34 cellular contexts compared by ENCODE assay signal in the genomic region with DNA sequence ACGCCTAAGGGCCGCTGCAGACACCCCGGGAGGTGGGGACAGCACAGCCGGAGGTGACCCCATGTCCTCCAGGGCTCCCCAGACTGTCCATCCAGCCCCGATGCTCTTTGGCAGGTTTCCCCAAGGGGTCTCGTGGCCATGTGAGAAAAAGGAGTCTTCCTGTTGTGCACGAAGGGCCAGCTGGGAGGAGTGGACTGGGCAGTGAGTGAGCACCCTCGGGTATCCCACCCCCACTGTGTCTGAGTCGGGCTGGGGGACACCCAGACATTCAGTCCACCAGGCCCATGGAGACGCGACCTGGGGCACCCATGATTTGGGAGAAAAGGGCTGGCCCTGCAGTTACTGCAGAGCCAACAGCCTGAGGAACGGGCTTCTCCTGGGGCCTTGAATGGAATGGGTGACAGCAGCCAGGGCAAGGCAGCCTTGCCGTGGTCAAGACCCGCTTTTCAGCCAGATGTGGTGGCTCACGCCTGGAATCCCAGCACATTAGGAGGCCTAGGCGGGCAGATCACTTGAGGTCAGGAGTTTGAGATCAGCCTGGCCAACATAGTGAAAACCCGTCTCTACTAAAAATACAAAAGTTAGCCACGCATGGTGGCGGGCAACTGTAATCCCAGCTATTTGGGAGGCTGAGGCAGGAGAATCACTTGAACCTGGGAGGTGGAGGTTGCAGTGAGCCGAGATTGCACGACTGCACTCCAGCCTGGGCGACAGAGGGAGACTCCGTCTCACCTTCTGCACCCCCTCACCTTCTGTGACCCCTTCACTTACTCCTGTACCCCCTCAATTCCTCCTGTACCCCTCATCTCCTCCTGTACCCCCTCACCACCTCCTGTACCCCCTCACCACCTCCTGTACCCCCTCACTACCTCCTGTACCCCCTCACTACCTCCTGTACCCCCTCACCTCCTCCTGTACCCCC. TPM values are rescaled to one million over a fixed set of nuclear protein-coding genes. Genes with fewer than 3 reads are reported as not detected.
DNase-seq lines count a peak whose midpoint lies in the region; ATAC-seq and TF ChIP-seq lines count a peak whose summit lies in the region.
"Had no signal": no experiment of that assay in that cellular context is flagged by ENCODE, and none has a peak within 500 bp of the region (broad histone marks: within the 10 kb centered on the region; RNA-seq: fewer than 3 reads in every experiment).

No MANE protein-coding gene starts in this region.

- H3K9me3 ChIP-seq in colonic mucosa = no peaks in the 10 kb centered on the region
- H3K9me3 ChIP-seq in mucosa of rectum (ENCODE audit: control insufficient read depth in 2 of 2, low read length in 2 of 2) = no peaks in the 10 kb centered on the region
- no peaks in the 10 kb centered on the region for H3K9me3 ChIP-seq in aorta (ENCODE audit: control insufficient read depth, low read length)
- H3K9me3 ChIP-seq: gastrocnemius medialis had no signal

- H3K27me3 ChIP-seq in colonic mucosa = no peaks in the 10 kb centered on the region
- H3K27me3 ChIP-seq in mucosa of rectum (ENCODE audit: control insufficient read depth in 2 of 2, insufficient read depth in 2 of 2, low read length in 2 of 2) = no peaks in the 10 kb centered on the region
- no peaks in the 10 kb centered on the region for H3K27me3 ChIP-seq in aorta (ENCODE audit: control insufficient read depth in 1 of 2, insufficient read depth in 2 of 2, low read length in 1 of 2)
- H3K27me3 ChIP-seq: brain microvascular endothelial cell, dorsolateral prefrontal cortex, gastrocnemius medialis had no signal

- DNase-seq in activated naive CD4-positive, alpha-beta T cell treated with anti-CD3 and anti-CD28 coated beads, Interleukin-2, amount 50 U/mL, for 72 hours (ENCODE audit: low spot score in 2 of 2) = no peak
- no peak for DNase-seq in activated naive CD4-positive, alpha-beta T cell treated with anti-CD3 and anti-CD28 coated beads, Interleukin-2, amount 10 ng/mL, durations not matched to agents 7 days and 5 days
- DNase-seq in colonic mucosa (peak; percentile 30), aorta (peak in 1 of 2 donors; percentile 36), erythroblast (lab: John Stamatoyannopoulos, UW) (no peak), NOMO-1 (lab: John Stamatoyannopoulos, UW; ENCODE audit: unreplicated experiment in 2 of 2) (no peak), NCI-H1092 treated with DMSO at 0.1 percent for 48 hours (lab: John Stamatoyannopoulos, UW) (no peak)
- DNase-seq: activated CD8-positive, alpha-beta memory T cell treated with anti-CD3 and anti-CD28 coated beads, Interleukin-2, amount 50 U/mL, for 48 hours; activated CD8-positive, alpha-beta T cell treated with anti-CD3 and anti-CD28 coated beads for 36 hours; activated naive CD4-positive, alpha-beta T cell treated with anti-CD3 and anti-CD28 coated beads, Interleukin-2, amount 50 U/mL, for 16 hours; amniotic stem cell; brain microvascular endothelial cell; CD4-positive, CD25-positive, alpha-beta regulatory T cell; cerebellar nuclear complex; dorsolateral prefrontal cortex; gastrocnemius medialis; Karpas-422; kidney glomerular epithelial cell; NCI-H1436; NCI-H2081 treated with DMSO at 0.1 percent for 48 hours; NCI-H2227 treated with DMSO at 0.1 percent for 48 hours; stimulated activated CD4-positive, alpha-beta T cell treated with anti-CD3 and anti-CD28 coated beads, Interleukin-12 subunit alpha, Interleukin-12 subunit beta, amount 100 ng/mL, for 4 hours; stimulated activated CD4-positive, alpha-beta T cell treated with anti-CD3 and anti-CD28 coated beads, Interleukin-2, amount 100 ng/mL, for 48 hours; T-helper 9 cell; trophoblast cell had no signal

- CTCF ChIA-PET in activated naive CD4-positive, alpha-beta T cell treated with anti-CD3 and anti-CD28 coated beads, Interleukin-2, amount 10 ng/mL, durations not matched to agents 7 days and 5 days (lab: Charles Lee) = no interaction called here

- peaks cover 8% of the 10 kb centered on the region for H3K4me1 ChIP-seq in colonic mucosa
- peaks cover 11 to 20% of the 10 kb centered on the region in 2 donors for H3K4me1 ChIP-seq in mucosa of rectum (ENCODE audit: control insufficient read depth in 2 of 2, insufficient read depth in 2 of 2, low read length in 2 of 2)
- H3K4me1 ChIP-seq in aorta (ENCODE audit: control insufficient read depth in 1 of 2, insufficient read depth in 2 of 2, low read length in 2 of 2) = no peaks in the 10 kb centered on the region
- H3K4me1 ChIP-seq: gastrocnemius medialis, parathyroid adenoma had no signal

- H3K36me3 ChIP-seq in colonic mucosa (no peaks in the 10 kb centered on the region), mucosa of rectum (ENCODE audit: control insufficient read depth in 2 of 2, insufficient read depth in 2 of 2, low read length in 2 of 2) (peaks cover 3 to 4% of the 10 kb centered on the region in 2 donors), aorta (ENCODE audit: control insufficient read depth in 1 of 2, insufficient read depth in 2 of 2, low read length in 1 of 2) (no peaks in the 10 kb centered on the region)

- H3K9ac ChIP-seq in colonic mucosa (ENCODE audit: low read depth in 2 of 2, low read length in 2 of 2) (peak overlapping the region in 1 of 2 donors; percentile 68), mucosa of rectum (ENCODE audit: low read depth in 1 of 2, low read length in 2 of 2) (peak overlapping the region; percentile 44 to 56)
- H3K9ac ChIP-seq: parathyroid adenoma had no signal

- no peaks in the 10 kb centered on the region for H3K27me3 Mint-ChIP-seq in activated naive CD4-positive, alpha-beta T cell treated with anti-CD3 and anti-CD28 coated beads, Interleukin-2, amount 10 ng/mL, durations not matched to agents 7 days and 5 days
- H3K27me3 Mint-ChIP-seq: activated CD8-positive, alpha-beta T cell treated with anti-CD3 and anti-CD28 coated beads for 36 hours; activated T-helper 17 cell treated with anti-CD3 and anti-CD28 coated beads, Interleukin-2, amount 50 U/mL, for 72 hours; CD4-positive, CD25-positive, alpha-beta regulatory T cell had no signal

- H3K4me3 ChIP-seq in colonic mucosa (no peak overlapping the region), mucosa of rectum (ENCODE audit: low read length in 2 of 2) (peak overlapping the region; percentile 21 to 59), aorta (ENCODE audit: low read length in 2 of 2) (no peak overlapping the region)
- H3K4me3 ChIP-seq: dorsolateral prefrontal cortex, gastrocnemius medialis had no signal

- intact Hi-C loops in colonic mucosa (cut with DNase I) (no loop called here), aorta (cut with DNase I) (no loop called here)

- peak overlapping the region; percentile 42 to 55 for H3K27ac Mint-ChIP-seq in activated naive CD4-positive, alpha-beta T cell treated with anti-CD3 and anti-CD28 coated beads, Interleukin-2, amount 50 U/mL, for 72 hours
- no peak overlapping the region for H3K27ac Mint-ChIP-seq in activated naive CD4-positive, alpha-beta T cell treated with anti-CD3 and anti-CD28 coated beads, Interleukin-2, amount 10 ng/mL, durations not matched to agents 7 days and 5 days
- H3K27ac Mint-ChIP-seq: activated CD8-positive, alpha-beta T cell treated with anti-CD3 and anti-CD28 coated beads for 36 hours; activated T-helper 17 cell treated with anti-CD3 and anti-CD28 coated beads, Interleukin-2, amount 50 U/mL, for 72 hours; CD4-positive, CD25-positive, alpha-beta regulatory T cell had no signal

- no peak for TF ChIP-seq POLR2A in erythroblast (IDR thresholded peaks at IDR 0.05; ENCODE audit: low read length)

- H3K4me1 Mint-ChIP-seq in activated naive CD4-positive, alpha-beta T cell treated with anti-CD3 and anti-CD28 coated beads, Interleukin-2, amount 10 ng/mL, durations not matched to agents 7 days and 5 days = no peaks in the 10 kb centered on the region
- H3K4me1 Mint-ChIP-seq: activated T-helper 17 cell treated with anti-CD3 and anti-CD28 coated beads, Interleukin-2, amount 50 U/mL, for 72 hours; CD4-positive, CD25-positive, alpha-beta regulatory T cell had no signal

- H3K27ac ChIP-seq in colonic mucosa = peak overlapping the region; percentile 76
- H3K27ac ChIP-seq in mucosa of rectum (ENCODE audit: low read depth in 2 of 2, low read length in 2 of 2) = peak overlapping the region; percentile 70 to 75
- no peak overlapping the region for H3K27ac ChIP-seq in aorta (ENCODE audit: low read depth in 1 of 2, low read length in 2 of 2)
- H3K27ac ChIP-seq: brain microvascular endothelial cell, dorsolateral prefrontal cortex, gastrocnemius medialis, parathyroid adenoma had no signal

- H3K9me3 Mint-ChIP-seq in activated naive CD4-positive, alpha-beta T cell treated with anti-CD3 and anti-CD28 coated beads, Interleukin-2, amount 50 U/mL, for 72 hours = no peaks in the 10 kb centered on the region
- no peaks in the 10 kb centered on the region for H3K9me3 Mint-ChIP-seq in activated naive CD4-positive, alpha-beta T cell treated with anti-CD3 and anti-CD28 coated beads, Interleukin-2, amount 10 ng/mL, durations not matched to agents 7 days and 5 days
- H3K9me3 Mint-ChIP-seq: activated CD8-positive, alpha-beta T cell treated with anti-CD3 and anti-CD28 coated beads for 36 hours; activated T-helper 17 cell treated with anti-CD3 and anti-CD28 coated beads, Interleukin-2, amount 50 U/mL, for 72 hours; CD4-positive, CD25-positive, alpha-beta regulatory T cell had no signal

- 93 to 96% methylated on average over 23 of the region's 23 CpGs for WGBS in aorta, 2 donors

- no peak overlapping the region for H3K4me3 Mint-ChIP-seq in activated naive CD4-positive, alpha-beta T cell treated with anti-CD3 and anti-CD28 coated beads, Interleukin-2, amount 10 ng/mL, durations not matched to agents 7 days and 5 days
- H3K4me3 Mint-ChIP-seq: activated CD8-positive, alpha-beta T cell treated with anti-CD3 and anti-CD28 coated beads for 36 hours; activated T-helper 17 cell treated with anti-CD3 and anti-CD28 coated beads, Interleukin-2, amount 50 U/mL, for 72 hours; CD4-positive, CD25-positive, alpha-beta regulatory T cell had no signal

- TF ChIP-seq CTCF in colonic mucosa (IDR thresholded peaks at IDR 0.05) = no peak

- H3K36me3 Mint-ChIP-seq in activated naive CD4-positive, alpha-beta T cell treated with anti-CD3 and anti-CD28 coated beads, Interleukin-2, amount 50 U/mL, for 72 hours = no peaks in the 10 kb centered on the region
- no peaks in the 10 kb centered on the region for H3K36me3 Mint-ChIP-seq in activated naive CD4-positive, alpha-beta T cell treated with anti-CD3 and anti-CD28 coated beads, Interleukin-2, amount 10 ng/mL, durations not matched to agents 7 days and 5 days

- ATAC-seq in activated naive CD4-positive, alpha-beta T cell treated with anti-CD3 and anti-CD28 coated beads, Interleukin-2, amount 50 U/mL, for 72 hours = no peak
- ATAC-seq in aorta (ENCODE audit: low FRiP score) = peak; percentile 36
- ATAC-seq: activated CD8-positive, alpha-beta T cell treated with anti-CD3 and anti-CD28 coated beads for 36 hours; activated T-helper 17 cell treated with anti-CD3 and anti-CD28 coated beads, Interleukin-2, amount 50 U/mL, for 72 hours had no signal

RNA-seq across cellular contexts. Expression of gene CAPN15, which starts 24.1 kb away (rescaled TPM):
- 10 to 100 TPM; 55.5 to 76.5 TPM for total RNA-seq in activated naive CD4-positive, alpha-beta T cell treated with anti-CD3 and anti-CD28 coated beads, Interleukin-2, amount 50 U/mL, for 72 hours
- total RNA-seq in colonic mucosa (100 to 1,000 TPM in 1 of 2 donors, 10 to 100 TPM in 1; 74.6 to 139 TPM), aorta (10 to 100 TPM; 27.9 to 33.9 TPM)
- polyA plus RNA-seq in aorta = 10 to 100 TPM; 15.3 to 24.1 TPM

RNA-seq across cellular contexts. Expression of gene PRR35, which starts 56.8 kb away (rescaled TPM):
- not detected for total RNA-seq in activated naive CD4-positive, alpha-beta T cell treated with anti-CD3 and anti-CD28 coated beads, Interleukin-2, amount 50 U/mL, for 72 hours
- total RNA-seq in colonic mucosa (not detected), aorta (not detected)
- polyA plus RNA-seq in aorta = under 1 TPM in 1 of 2 donors, not detected in 1; 0.05 TPM
- total RNA-seq: A172; activated CD8-positive, alpha-beta T cell treated with anti-CD3 and anti-CD28 coated beads for 36 hours; activated T-helper 17 cell treated with anti-CD3 and anti-CD28 coated beads, Interleukin-2, amount 50 U/mL, for 72 hours; CD4-positive, CD25-positive, alpha-beta regulatory T cell; fibroblast of lung; gastrocnemius medialis; lung microvascular endothelial cell; right cardiac atrium; subcutaneous adipose tissue had no signal
- polyA plus RNA-seq: CD4-positive, CD25-positive, alpha-beta regulatory T cell; fibroblast of lung; neural cell; right cardiac atrium had no signal

Comparison
In these comparisons a context has a peak if more than half of its experiments do, and no peak if none do; other contexts are left out.
1. H3K27ac ChIP-seq: peak in colonic mucosa (single experiment) and mucosa of rectum (2 of 2); none in aorta (0 of 2).
2. H3K4me3 ChIP-seq: peak in mucosa of rectum (2 of 2); none in colonic mucosa (single experiment) and aorta (0 of 2).